Comparison of ENCODE assay signal across 8 cellular contexts in genomic region chr12:101759396-101760047, GRCh38. TPM values are rescaled to one million over a fixed set of nuclear protein-coding genes. Genes with fewer than 3 reads are reported as not detected.
A peak's percentile ranks its signal among the peaks of the same experiment; 100 is the strongest.
DNase-seq lines count a peak whose midpoint lies in the region; ATAC-seq and TF ChIP-seq lines count a peak whose summit lies in the region.

No MANE protein-coding gene starts in this region.

- peaks cover 46% of the 10 kb centered on the region for H3K36me3 Mint-ChIP-seq in activated B cell treated with CpG ODN at 0.5 μM for 24 hours (ENCODE audit: low read depth)

- no peak for DNase-seq in Right ventricle myocardium superior
- DNase-seq in left cardiac atrium = no peak
- DNase-seq in activated B cell treated with CpG ODN at 0.5 μM for 24 hours = no peak
- peak; percentile 35 for DNase-seq in iris pigment epithelial cell (ENCODE audit: low read depth)
- no peak for DNase-seq in uterus
- DNase-seq in effector CD8-positive, alpha-beta T cell (lab: John Stamatoyannopoulos, UW) = no peak
- DNase-seq in posterior cingulate gyrus = no peak

- H3K27ac ChIP-seq in KMS-11 (no peak overlapping the region), uterus (no peak overlapping the region)

- no peak for TF ChIP-seq POLR2A in uterus (IDR thresholded peaks at IDR 0.05)

- H3K4me2 ChIP-seq in KMS-11 = no peak overlapping the region

- no peak overlapping the region for H3K27ac Mint-ChIP-seq in activated B cell treated with CpG ODN at 0.5 μM for 24 hours

- peak; percentile 34 for ATAC-seq in Right ventricle myocardium superior (ENCODE audit: poor library complexity)
- no peak for ATAC-seq in left cardiac atrium
- ATAC-seq in activated B cell treated with CpG ODN at 0.5 μM for 24 hours (ENCODE audit: low read depth) = peak; percentile 79

- H3K27me3 ChIP-seq in KMS-11 (ENCODE audit: insufficient read depth, low read depth) = no peaks in the 10 kb centered on the region
- no peaks in the 10 kb centered on the region for H3K27me3 ChIP-seq in uterus

- no peaks in the 10 kb centered on the region for H3K27me3 Mint-ChIP-seq in activated B cell treated with CpG ODN at 0.5 μM for 24 hours

- H3K36me3 ChIP-seq in KMS-11 (ENCODE audit: insufficient read depth) (no peaks in the 10 kb centered on the region), uterus (no peaks in the 10 kb centered on the region)

- H2AFZ ChIP-seq in KMS-11 (ENCODE audit: low read depth) = no peak overlapping the region

- no peaks in the 10 kb centered on the region for H3K79me2 ChIP-seq in KMS-11 (ENCODE audit: insufficient read depth, low read depth)

- H3K4me1 ChIP-seq in KMS-11 (ENCODE audit: low read depth, poor library complexity, severe bottlenecking) (peaks cover 9% of the 10 kb centered on the region), uterus (no peaks in the 10 kb centered on the region)

- peaks cover 18% of the 10 kb centered on the region for H3K4me1 Mint-ChIP-seq in activated B cell treated with CpG ODN at 0.5 μM for 24 hours

- no peaks in the 10 kb centered on the region for H3K9me3 Mint-ChIP-seq in activated B cell treated with CpG ODN at 0.5 μM for 24 hours

- intact Hi-C loops in Right ventricle myocardium superior (cut with DNase I) (no loop called here), left cardiac atrium (cut with DNase I) (loop anchor here in 1 of 2 donors (10.0 kb wide), 1 partner anchor 345 kb away; no protein-coding TSS in a partner anchor), activated B cell treated with CpG ODN at 0.5 μM for 24 hours (cut with micrococcal nuclease) (loop anchor here (1.0 to 5.0 kb wide), 6 partner anchors 63 to 345 kb away; partner anchors contain the start of gene CHPT1), uterus (cut with DNase I; ENCODE audit: low total_unique reads) (no loop called here), posterior cingulate gyrus (cut with DNase I) (loop anchor here (10.0 kb wide), 2 partner anchors 185 to 345 kb away; no protein-coding TSS in a partner anchor)

- no peaks in the 10 kb centered on the region for H3K9me3 ChIP-seq in uterus

- H4K20me1 ChIP-seq in KMS-11 (ENCODE audit: insufficient read depth) = no peaks in the 10 kb centered on the region

- POLR2A ChIA-PET in activated B cell treated with CpG ODN at 0.5 μM for 24 hours (lab: Charles Lee) = interaction anchor here (0.6 to 1.6 kb wide), 6 partner anchors 15 to 645 kb away, joined by 3 to 10 read pairs (median 6); partner anchors contain the start of gene CHPT1

- H3K4me3 ChIP-seq in KMS-11 (IDR thresholded peaks at IDR 0.05; ENCODE audit: insufficient read depth, low read depth, low read length) (no peak overlapping the region), uterus (no peak overlapping the region)

- H3K4me3 Mint-ChIP-seq in activated B cell treated with CpG ODN at 0.5 μM for 24 hours = no peak overlapping the region

- no peak overlapping the region for H3K9ac ChIP-seq in KMS-11

- CTCF ChIA-PET in activated B cell treated with CpG ODN at 0.5 μM for 24 hours (lab: Charles Lee) = interaction anchor here (0.6 to 2.8 kb wide), 34 partner anchors 10 to 979 kb away, joined by 3 to 34 read pairs (median 4); partner anchors contain the start of gene GNPTAB

- TF ChIP-seq CTCF in KMS-11 (conservative IDR thresholded peaks at IDR 0.05; ENCODE audit: low read depth, low read length) = peak; percentile 70
- TF ChIP-seq CTCF in activated B cell treated with CpG ODN at 0.5 μM for 24 hours (IDR thresholded peaks at IDR 0.05) = peak; percentile 50
- peak; percentile 45 to 70 (median 67) for TF ChIP-seq CTCF in uterus (IDR thresholded peaks at IDR 0.05)

RNA-seq across cellular contexts. Expression of gene SYCP3, which starts 20.3 kb away (rescaled TPM):
- total RNA-seq in Right ventricle myocardium superior = not detected
- not detected for total RNA-seq in left cardiac atrium
- total RNA-seq in activated B cell treated with CpG ODN at 0.5 μM for 24 hours = 0.17 and 0.49 TPM in 2 replicates
- under 1 TPM in 1 of 4 donors, not detected in 3; 0.14 TPM for total RNA-seq in uterus

Comparison
In these comparisons a context has a peak if more than half of its experiments do, and no peak if none do; other contexts are left out.
1. ATAC-seq: peak in Right ventricle myocardium superior (single experiment) and activated B cell treated with CpG ODN at 0.5 μM for 24 hours (single experiment); none in left cardiac atrium (0 of 2).
2. intact Hi-C loops: an anchor here in activated B cell treated with CpG ODN at 0.5 μM for 24 hours (1.0 to 5.0 kb wide) and posterior cingulate gyrus (10.0 kb wide); none called in Right ventricle myocardium superior and uterus.
3. Peak in every context shown above with its lines, with median percentiles within 50 percentile points of each other: CTCF ChIP-seq.